In the genomic region with DNA sequence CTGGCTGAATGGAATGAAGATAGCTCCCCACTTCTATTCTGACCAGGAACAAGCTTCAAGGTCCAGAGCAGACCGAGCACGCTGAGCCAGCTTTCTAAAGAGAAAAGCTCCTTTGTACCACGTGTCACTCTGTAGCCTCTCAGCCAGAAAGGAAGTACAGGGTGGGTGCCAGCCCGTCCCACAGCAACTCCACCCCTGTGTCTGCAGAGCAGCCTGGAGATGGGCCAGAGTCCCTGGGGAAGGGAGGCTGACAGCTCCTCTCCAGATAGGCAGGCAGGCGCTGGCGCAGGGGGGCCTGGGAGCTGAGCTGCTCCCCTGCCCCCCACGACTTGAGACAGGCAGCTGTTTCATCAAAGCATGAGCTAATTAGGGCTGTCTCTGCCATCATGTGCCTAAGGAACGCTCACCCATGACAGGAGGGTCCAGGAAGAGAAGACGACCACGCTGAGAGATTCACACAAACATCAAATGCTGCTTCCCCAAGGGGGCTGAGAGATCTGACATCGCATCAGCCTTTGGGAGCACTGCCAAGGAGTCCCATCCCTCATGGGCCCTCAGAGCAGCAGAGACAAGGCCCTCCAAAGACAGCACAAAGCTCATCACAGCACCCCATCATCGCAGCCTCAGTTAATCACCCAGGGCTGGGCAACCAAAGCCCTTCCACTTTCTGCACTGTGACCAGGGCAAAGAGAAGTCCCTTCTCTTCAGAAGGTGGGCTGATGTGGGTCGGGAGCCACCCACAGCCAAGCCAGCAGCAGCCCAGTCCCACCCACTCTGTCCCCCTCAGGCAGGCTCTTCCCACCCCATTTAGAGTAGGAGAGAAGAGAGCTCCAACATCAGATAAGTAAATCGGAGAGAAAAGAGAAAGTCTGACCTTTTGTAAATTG, we compare ENCODE assay signal across 1 cellular context.
TF ChIP-seq lines count a peak whose summit lies in the region.

No MANE protein-coding gene starts in this region.

TF ChIP-seq in IMR-90, 13 proteins besides CTCF, POLR2A, EP300 and RAD21:
- TF ChIP-seq RFX5 (IDR thresholded peaks at IDR 0.05; ENCODE audit: low read depth, low read length) (no peak), CEBPB (IDR thresholded peaks at IDR 0.05; ENCODE audit: low read depth, low read length) (no peak), MAFK (IDR thresholded peaks at IDR 0.05; ENCODE audit: low read depth, low read length) (0 out of 2 replicates have a peak, but pooled peaks have one; percentile 2)
- TF ChIP-seq, protein P1, sequence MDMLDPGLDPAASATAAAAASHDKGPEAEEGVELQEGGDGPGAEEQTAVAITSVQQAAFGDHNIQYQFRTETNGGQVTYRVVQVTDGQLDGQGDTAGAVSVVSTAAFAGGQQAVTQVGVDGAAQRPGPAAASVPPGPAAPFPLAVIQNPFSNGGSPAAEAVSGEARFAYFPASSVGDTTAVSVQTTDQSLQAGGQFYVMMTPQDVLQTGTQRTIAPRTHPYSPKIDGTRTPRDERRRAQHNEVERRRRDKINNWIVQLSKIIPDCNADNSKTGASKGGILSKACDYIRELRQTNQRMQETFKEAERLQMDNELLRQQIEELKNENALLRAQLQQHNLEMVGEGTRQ (IDR thresholded peaks at IDR 0.05; ENCODE audit: low read depth, low read length) = peak; percentile 80
